31 cellular contexts compared by ENCODE assay signal in the genomic region with DNA sequence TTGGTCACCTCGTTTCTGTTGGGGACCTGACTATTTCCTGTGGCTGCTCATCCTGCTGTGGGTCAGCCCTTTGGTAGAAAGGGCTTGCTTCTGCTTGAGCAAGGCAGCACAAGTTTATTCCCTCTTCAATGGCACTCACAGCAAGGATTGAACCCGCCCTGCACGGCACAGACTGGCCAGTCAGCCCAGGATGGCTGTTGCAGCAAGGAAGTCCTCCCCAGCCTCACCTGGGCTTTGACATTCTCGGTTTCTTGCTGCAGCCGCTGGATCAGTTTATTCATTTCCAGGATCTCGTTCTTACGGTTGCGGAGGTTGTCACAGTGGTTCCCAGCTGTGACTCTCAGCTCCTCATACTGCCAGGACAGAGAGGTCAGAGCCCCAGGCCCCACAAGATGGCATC. TPM values are rescaled to one million over a fixed set of nuclear protein-coding genes. Genes with fewer than 3 reads are reported as not detected.
"Had no signal": no experiment of that assay in that cellular context is flagged by ENCODE, and none has a peak within 500 bp of the region (broad histone marks: within the 10 kb centered on the region; RNA-seq: fewer than 3 reads in every experiment).

No MANE protein-coding gene starts in this region.

- H3K27ac ChIP-seq: left ventricle myocardium inferior, neural progenitor cell, ovary, prostate gland, tibial nerve, vagina had no signal

- H3K27me3 Mint-ChIP-seq: stimulated activated naive CD8-positive, alpha-beta T cell treated with anti-CD3 and anti-CD28 coated beads, Interleukin-15, amount 100 ng/mL, for 72 hours had no signal

- ATAC-seq: natural killer cell; right cardiac atrium; stimulated activated memory B cell treated with anti-CD40 and anti-IgM and Interleukin-4, amounts not matched to agents 10 μg/mL and 1 μg/mL and 100 μg/mL, for 72 hours; stimulated activated naive CD8-positive, alpha-beta T cell treated with anti-CD3 and anti-CD28 coated beads, Interleukin-15, amount 100 ng/mL, for 72 hours had no signal

- H3K27ac Mint-ChIP-seq: mesothelial cell of epicardium; naive B cell; natural killer cell; nephron progenitor cell; neural progenitor cell; stimulated activated memory B cell treated with anti-CD40 and anti-IgM and Interleukin-4, amounts not matched to agents 10 μg/mL and 1 μg/mL and 100 μg/mL, for 72 hours; type B pancreatic cell had no signal

- H3K9me3 ChIP-seq: left ventricle myocardium inferior, ovary, prostate gland, tibial nerve, vagina had no signal

- H3K9ac ChIP-seq: neural progenitor cell had no signal

- H3K27me3 ChIP-seq: neural progenitor cell, ovary, tibial nerve, vagina had no signal

- H3K9me3 Mint-ChIP-seq: mesothelial cell of epicardium; naive B cell; natural killer cell; nephron progenitor cell; neural progenitor cell; stimulated activated memory B cell treated with anti-CD40 and anti-IgM and Interleukin-4, amounts not matched to agents 10 μg/mL and 1 μg/mL and 100 μg/mL, for 72 hours; stimulated activated naive CD8-positive, alpha-beta T cell treated with anti-CD3 and anti-CD28 coated beads, Interleukin-15, amount 100 ng/mL, for 72 hours; type B pancreatic cell had no signal

- H3K4me1 ChIP-seq: neural progenitor cell, prostate gland had no signal

- H3K4me1 Mint-ChIP-seq: naive B cell; natural killer cell; nephron progenitor cell; neural progenitor cell; stimulated activated memory B cell treated with anti-CD40 and anti-IgM and Interleukin-4, amounts not matched to agents 10 μg/mL and 1 μg/mL and 100 μg/mL, for 72 hours had no signal

- DNase-seq: hippocampal formation; left ventricle myocardium inferior; mesendoderm; naive B cell; natural killer cell; nephron progenitor cell; retina; small intestine; stimulated activated CD4-positive, alpha-beta T cell treated with anti-CD3 and anti-CD28 coated beads, Interleukin-1b, Interleukin-23, amount 100 ng/mL, for 48 hours; stimulated activated CD4-positive, alpha-beta T cell treated with anti-CD3 and anti-CD28 coated beads, Interleukin-2, amount 100 ng/mL, for 48 hours; stimulated activated CD4-positive, alpha-beta T cell treated with anti-CD3 and anti-CD28 coated beads, Interleukin-4, amount 100 ng/mL, for 4 hours; stimulated activated CD8-positive, alpha-beta memory T cell treated with anti-CD3 and anti-CD28 coated beads, Interleukin-4, amount 100 ng/mL, for 48 hours; stimulated activated naive CD4-positive, alpha-beta T cell treated with Interleukin-2 at 50 U/mL for 16 hours; stimulated activated naive CD8-positive, alpha-beta T cell treated with anti-CD3 and anti-CD28 coated beads, Interleukin-15, amount 100 ng/mL, for 72 hours; substantia nigra had no signal

- H2AFZ ChIP-seq: neural progenitor cell had no signal

- H3K36me3 Mint-ChIP-seq: mesothelial cell of epicardium; naive B cell; natural killer cell; neural progenitor cell; stimulated activated memory B cell treated with anti-CD40 and anti-IgM and Interleukin-4, amounts not matched to agents 10 μg/mL and 1 μg/mL and 100 μg/mL, for 72 hours; type B pancreatic cell had no signal

- H3K4me3 Mint-ChIP-seq: mesothelial cell of epicardium; naive B cell; natural killer cell; nephron progenitor cell; neural progenitor cell; stimulated activated memory B cell treated with anti-CD40 and anti-IgM and Interleukin-4, amounts not matched to agents 10 μg/mL and 1 μg/mL and 100 μg/mL, for 72 hours; stimulated activated naive CD8-positive, alpha-beta T cell treated with anti-CD3 and anti-CD28 coated beads, Interleukin-15, amount 100 ng/mL, for 72 hours; type B pancreatic cell had no signal

- H3K4me2 ChIP-seq: neural progenitor cell had no signal

- H3K4me3 ChIP-seq: left ventricle myocardium inferior, lung, neural progenitor cell, ovary, prostate gland, tibial nerve, vagina had no signal

- H3K36me3 ChIP-seq: left ventricle myocardium inferior, neural progenitor cell, ovary, prostate gland, tibial nerve, vagina had no signal

RNA-seq across cellular contexts. Expression of a gene that starts 9.5 kb away (rescaled TPM):
- total RNA-seq: kidney epithelial cell, left ventricle myocardium inferior, lung, mesothelial cell of epicardium, mononuclear cell, natural killer cell, omental fat pad, ovary, prostate gland, right cardiac atrium, sciatic nerve, temporal lobe, tibial nerve, urinary bladder, vagina had no signal
- polyA plus RNA-seq: lung, ovary, right cardiac atrium, small intestine had no signal

RNA-seq across cellular contexts. Expression of a gene that starts 11.2 kb away (rescaled TPM):
- total RNA-seq: kidney epithelial cell, left ventricle myocardium inferior, lung, mesothelial cell of epicardium, mononuclear cell, natural killer cell, omental fat pad, ovary, prostate gland, right cardiac atrium, sciatic nerve, temporal lobe, tibial nerve, urinary bladder, vagina had no signal
- polyA plus RNA-seq: lung, ovary, right cardiac atrium, small intestine, urinary bladder had no signal

RNA-seq across cellular contexts. Expression of a gene that starts 29.4 kb away (rescaled TPM):
- total RNA-seq: kidney epithelial cell, left ventricle myocardium inferior, lung, mesothelial cell of epicardium, mononuclear cell, natural killer cell, omental fat pad, ovary, prostate gland, right cardiac atrium, sciatic nerve, temporal lobe, tibial nerve, urinary bladder, vagina had no signal
- polyA plus RNA-seq: lung, ovary, right cardiac atrium, small intestine, urinary bladder had no signal

RNA-seq across cellular contexts. Expression of a gene that starts 37.5 kb away (rescaled TPM):
- total RNA-seq: kidney epithelial cell, left ventricle myocardium inferior, lung, mesothelial cell of epicardium, mononuclear cell, natural killer cell, omental fat pad, prostate gland, right cardiac atrium, sciatic nerve, temporal lobe, tibial nerve, urinary bladder, vagina had no signal
- polyA plus RNA-seq: ovary, urinary bladder had no signal

RNA-seq across cellular contexts. Expression of a gene that starts 55.3 kb away (rescaled TPM):
- total RNA-seq: kidney epithelial cell, left ventricle myocardium inferior, mesothelial cell of epicardium, mononuclear cell, natural killer cell, right cardiac atrium, sciatic nerve, tibial nerve, urinary bladder had no signal
- polyA plus RNA-seq: ovary, right cardiac atrium, urinary bladder had no signal
